Comparison of ENCODE assay signal across 17 cellular contexts in the genomic region with DNA sequence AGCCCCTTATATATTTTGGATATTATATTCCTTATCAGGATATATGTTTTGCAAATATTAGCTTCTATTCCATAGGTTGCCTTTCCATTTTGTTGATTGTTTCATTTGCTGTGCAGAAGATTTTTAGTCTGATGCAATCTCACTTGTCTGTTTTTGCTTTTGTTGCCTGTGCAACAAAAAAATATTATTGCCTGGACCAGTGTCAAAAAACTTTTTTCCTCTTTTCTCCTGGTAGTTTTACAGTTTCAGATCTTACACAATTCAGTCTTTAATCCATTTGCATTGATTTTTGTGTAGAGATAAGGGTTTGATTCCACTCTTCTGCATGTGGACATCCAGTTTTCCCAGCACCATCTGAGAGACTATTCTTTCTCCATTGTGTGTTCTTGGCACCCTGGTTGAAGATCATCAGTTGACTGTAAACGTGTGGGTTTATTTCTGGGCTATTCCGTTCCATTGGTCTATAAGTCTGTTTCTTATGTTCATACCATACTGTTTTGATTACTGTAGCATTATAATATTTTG.
A peak's percentile ranks its signal among the peaks of the same experiment; 100 is the strongest.
DNase-seq lines count a peak whose midpoint lies in the region; ATAC-seq, FAIRE-seq and TF ChIP-seq lines count a peak whose summit lies in the region.
"Had no signal": no experiment of that assay in that cellular context is flagged by ENCODE, and none has a peak within 500 bp of the region (broad histone marks: within the 10 kb centered on the region; RNA-seq: fewer than 3 reads in every experiment).

No MANE protein-coding gene starts in this region.

- 26% methylated on average over 2 of the region's 2 CpGs for WGBS in right lobe of liver (ENCODE audit: insufficient coverage, low coverage, low lambda C conversion rate, missing lambda C conversion rate)

- H3K27ac ChIP-seq in right lobe of liver = no peak overlapping the region
- H3K27ac ChIP-seq: BLaER1 treated with 17β-estradiol and CSF1 and Interleukin-3, amounts not matched to agents 10 nM and 100 nM; HL-60 had no signal

- H3K4me3 ChIP-seq in AG10803 (ENCODE audit: low read length) = no peak overlapping the region
- H3K4me3 ChIP-seq in adipocyte (ENCODE audit: low read length) = no peak overlapping the region
- no peak overlapping the region for H3K4me3 ChIP-seq in right lobe of liver
- H3K4me3 ChIP-seq: BLaER1 treated with 17β-estradiol and CSF1 and Interleukin-3, amounts not matched to agents 10 nM and 100 nM had no signal

- no peak for FAIRE-seq in GM12891 (lab: Jason Lieb, UNC)
- FAIRE-seq: H1, HTR-8/SVneo had no signal

- H3K4me1 ChIP-seq in adipocyte (ENCODE audit: control insufficient read depth, insufficient read depth, low read length) = peaks cover 18% of the 10 kb centered on the region
- H3K4me1 ChIP-seq in right lobe of liver = no peaks in the 10 kb centered on the region
- H3K4me1 ChIP-seq: BLaER1 treated with 17β-estradiol and CSF1 and Interleukin-3, amounts not matched to agents 10 nM and 100 nM had no signal

- intact Hi-C loops in right lobe of liver (cut with DNase I) = no loop called here

- H3K9me3 ChIP-seq in adipocyte (ENCODE audit: control insufficient read depth, low read length) = peaks cover 19% of the 10 kb centered on the region
- H3K9me3 ChIP-seq in right lobe of liver = no peaks in the 10 kb centered on the region

- TF ChIP-seq CTCF in AG10803 (conservative IDR thresholded peaks at IDR 0.05; ENCODE audit: low read length) = no peak
- no peak for TF ChIP-seq CTCF in right lobe of liver (IDR thresholded peaks at IDR 0.05)

- TF ChIP-seq POLR2A in right lobe of liver (IDR thresholded peaks at IDR 0.05) = no peak
- TF ChIP-seq POLR2A in GM12891 (IDR thresholded peaks at IDR 0.05; ENCODE audit: low read depth, low read length) = no peak

- H3K27me3 ChIP-seq in adipocyte (replicated peaks; ENCODE audit: control insufficient read depth, insufficient read depth, low read length) = no peaks in the 10 kb centered on the region
- no peaks in the 10 kb centered on the region for H3K27me3 ChIP-seq in right lobe of liver
- H3K27me3 ChIP-seq: BLaER1 treated with 17β-estradiol and CSF1 and Interleukin-3, amounts not matched to agents 10 nM and 100 nM had no signal

- ATAC-seq in right lobe of liver (peak in 3 of 4 donors; percentile 39 to 64 (median 50)), HG02840 (IDR thresholded peaks at IDR 0.05; ENCODE audit: low FRiP score, unreplicated experiment) (no peak)
- ATAC-seq: CD8-positive, alpha-beta T cell had no signal

- DNase-seq in AG10803 (ENCODE audit: low read depth) (peak; percentile 13), adipocyte (ENCODE audit: low read depth) (peak; percentile 46), fibroblast of peridontal ligament (ENCODE audit: extremely low read depth) (peak; percentile 37), right lobe of liver (no peak), GM12891 (ENCODE audit: insufficient read length, low spot score) (no peak), nucleus accumbens (lab: John Stamatoyannopoulos, UW) (no peak)
- DNase-seq: 8988T; Calu3; CD8-positive, alpha-beta T cell; DMS79 treated with DMSO at 0.1 percent for 48 hours; GF-D8; H9 had no signal

- H3K9ac ChIP-seq in adipocyte (ENCODE audit: low read length) = no peak overlapping the region
- H3K9ac ChIP-seq: BLaER1 treated with 17β-estradiol and CSF1 and Interleukin-3, amounts not matched to agents 10 nM and 100 nM had no signal

- H3K36me3 ChIP-seq in adipocyte (ENCODE audit: control insufficient read depth, insufficient read depth, low read length, severe bottlenecking) = no peaks in the 10 kb centered on the region
- no peaks in the 10 kb centered on the region for H3K36me3 ChIP-seq in right lobe of liver
- H3K36me3 ChIP-seq: BLaER1 treated with 17β-estradiol and CSF1 and Interleukin-3, amounts not matched to agents 10 nM and 100 nM had no signal

TF ChIP-seq in GM12891, 5 proteins besides CTCF, POLR2A, EP300 and RAD21:
- TF ChIP-seq TAF1 (IDR thresholded peaks at IDR 0.05; ENCODE audit: low read depth, low read length) = no peak
- TF ChIP-seq POLR2AphosphoS5 (IDR thresholded peaks at IDR 0.05; ENCODE audit: low read depth, low read length) = no peak
- TF ChIP-seq PAX5 (IDR thresholded peaks at IDR 0.05; ENCODE audit: insufficient read depth, low read length, severe bottlenecking) = no peak
- no peak for TF ChIP-seq POU2F2 (IDR thresholded peaks at IDR 0.05; ENCODE audit: low read depth, low read length)
- no peak for TF ChIP-seq SPI1 (IDR thresholded peaks at IDR 0.05; ENCODE audit: low read depth, low read length)
TF ChIP-seq in GM12891: peak in this region for 0.

Comparison
In these comparisons a context has a peak if more than half of its experiments do, and no peak if none do; other contexts are left out.
1. DNase-seq: peak in AG10803 (single experiment), adipocyte (single experiment) and fibroblast of peridontal ligament (single experiment); none in right lobe of liver (0 of 3), GM12891 (single experiment) and nucleus accumbens (0 of 56).